ENCODE assay signal across 1 cellular context in the genomic region with DNA sequence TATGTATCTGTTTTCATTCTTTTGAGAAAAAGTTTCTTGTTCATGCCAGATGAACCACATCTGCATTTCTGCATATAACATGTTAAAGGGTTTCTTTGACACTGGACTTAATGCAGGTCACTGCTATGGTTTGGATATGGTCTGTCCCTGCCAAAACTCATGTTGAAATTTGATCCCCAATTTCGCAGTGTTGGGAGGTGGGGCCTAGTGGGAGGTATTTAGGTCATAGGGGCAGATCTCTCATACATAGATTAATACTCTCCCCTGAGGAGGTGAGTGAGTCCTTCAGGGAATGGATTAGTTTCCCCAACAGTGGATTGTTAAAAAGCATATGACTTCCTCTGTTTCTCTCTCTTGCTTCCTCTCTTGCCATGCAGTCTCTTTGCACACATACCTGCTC.
TF ChIP-seq lines count a peak whose summit lies in the region.

No MANE protein-coding gene starts in this region.

TF ChIP-seq in GM23338, 12 proteins besides CTCF, POLR2A, EP300 and RAD21 (continued from another document):
- TF ChIP-seq, protein P1, sequence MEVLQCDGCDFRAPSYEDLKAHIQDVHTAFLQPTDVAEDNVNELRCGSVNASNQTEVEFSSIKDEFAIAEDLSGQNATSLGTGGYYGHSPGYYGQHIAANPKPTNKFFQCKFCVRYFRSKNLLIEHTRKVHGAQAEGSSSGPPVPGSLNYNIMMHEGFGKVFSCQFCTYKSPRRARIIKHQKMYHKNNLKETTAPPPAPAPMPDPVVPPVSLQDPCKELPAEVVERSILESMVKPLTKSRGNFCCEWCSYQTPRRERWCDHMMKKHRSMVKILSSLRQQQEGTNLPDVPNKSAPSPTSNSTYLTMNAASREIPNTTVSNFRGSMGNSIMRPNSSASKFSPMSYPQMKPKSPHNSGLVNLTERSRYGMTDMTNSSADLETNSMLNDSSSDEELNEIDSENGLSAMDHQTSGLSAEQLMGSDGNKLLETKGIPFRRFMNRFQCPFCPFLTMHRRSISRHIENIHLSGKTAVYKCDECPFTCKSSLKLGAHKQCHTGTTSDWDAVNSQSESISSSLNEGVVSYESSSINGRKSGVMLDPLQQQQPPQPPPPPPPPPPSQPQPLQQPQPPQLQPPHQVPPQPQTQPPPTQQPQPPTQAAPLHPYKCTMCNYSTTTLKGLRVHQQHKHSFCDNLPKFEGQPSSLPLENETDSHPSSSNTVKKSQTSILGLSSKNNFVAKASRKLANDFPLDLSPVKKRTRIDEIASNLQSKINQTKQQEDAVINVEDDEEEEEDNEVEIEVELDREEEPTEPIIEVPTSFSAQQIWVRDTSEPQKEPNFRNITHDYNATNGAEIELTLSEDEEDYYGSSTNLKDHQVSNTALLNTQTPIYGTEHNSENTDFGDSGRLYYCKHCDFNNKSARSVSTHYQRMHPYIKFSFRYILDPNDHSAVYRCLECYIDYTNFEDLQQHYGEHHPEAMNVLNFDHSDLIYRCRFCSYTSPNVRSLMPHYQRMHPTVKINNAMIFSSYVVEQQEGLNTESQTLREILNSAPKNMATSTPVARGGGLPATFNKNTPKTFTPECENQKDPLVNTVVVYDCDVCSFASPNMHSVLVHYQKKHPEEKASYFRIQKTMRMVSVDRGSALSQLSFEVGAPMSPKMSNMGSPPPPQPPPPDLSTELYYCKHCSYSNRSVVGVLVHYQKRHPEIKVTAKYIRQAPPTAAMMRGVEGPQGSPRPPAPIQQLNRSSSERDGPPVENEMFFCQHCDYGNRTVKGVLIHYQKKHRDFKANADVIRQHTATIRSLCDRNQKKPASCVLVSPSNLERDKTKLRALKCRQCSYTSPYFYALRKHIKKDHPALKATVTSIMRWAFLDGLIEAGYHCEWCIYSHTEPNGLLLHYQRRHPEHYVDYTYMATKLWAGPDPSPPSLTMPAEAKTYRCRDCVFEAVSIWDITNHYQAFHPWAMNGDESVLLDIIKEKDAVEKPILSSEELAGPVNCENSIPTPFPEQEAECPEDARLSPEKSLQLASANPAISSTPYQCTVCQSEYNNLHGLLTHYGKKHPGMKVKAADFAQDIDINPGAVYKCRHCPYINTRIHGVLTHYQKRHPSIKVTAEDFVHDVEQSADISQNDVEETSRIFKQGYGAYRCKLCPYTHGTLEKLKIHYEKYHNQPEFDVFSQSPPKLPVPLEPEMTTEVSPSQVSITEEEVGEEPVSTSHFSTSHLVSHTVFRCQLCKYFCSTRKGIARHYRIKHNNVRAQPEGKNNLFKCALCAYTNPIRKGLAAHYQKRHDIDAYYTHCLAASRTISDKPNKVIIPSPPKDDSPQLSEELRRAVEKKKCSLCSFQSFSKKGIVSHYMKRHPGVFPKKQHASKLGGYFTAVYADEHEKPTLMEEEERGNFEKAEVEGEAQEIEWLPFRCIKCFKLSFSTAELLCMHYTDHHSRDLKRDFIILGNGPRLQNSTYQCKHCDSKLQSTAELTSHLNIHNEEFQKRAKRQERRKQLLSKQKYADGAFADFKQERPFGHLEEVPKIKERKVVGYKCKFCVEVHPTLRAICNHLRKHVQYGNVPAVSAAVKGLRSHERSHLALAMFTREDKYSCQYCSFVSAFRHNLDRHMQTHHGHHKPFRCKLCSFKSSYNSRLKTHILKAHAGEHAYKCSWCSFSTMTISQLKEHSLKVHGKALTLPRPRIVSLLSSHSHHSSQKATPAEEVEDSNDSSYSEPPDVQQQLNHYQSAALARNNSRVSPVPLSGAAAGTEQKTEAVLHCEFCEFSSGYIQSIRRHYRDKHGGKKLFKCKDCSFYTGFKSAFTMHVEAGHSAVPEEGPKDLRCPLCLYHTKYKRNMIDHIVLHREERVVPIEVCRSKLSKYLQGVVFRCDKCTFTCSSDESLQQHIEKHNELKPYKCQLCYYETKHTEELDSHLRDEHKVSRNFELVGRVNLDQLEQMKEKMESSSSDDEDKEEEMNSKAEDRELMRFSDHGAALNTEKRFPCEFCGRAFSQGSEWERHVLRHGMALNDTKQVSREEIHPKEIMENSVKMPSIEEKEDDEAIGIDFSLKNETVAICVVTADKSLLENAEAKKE (CRISPR knock-in tag; IDR thresholded peaks at IDR 0.05): no peak
- TF ChIP-seq ZNF114 (CRISPR knock-in tag; IDR thresholded peaks at IDR 0.05): no peak
- TF ChIP-seq JUNB (IDR thresholded peaks at IDR 0.05; ENCODE audit: unreplicated experiment): no peak
